17 cellular contexts compared by ENCODE assay signal in the genomic region with DNA sequence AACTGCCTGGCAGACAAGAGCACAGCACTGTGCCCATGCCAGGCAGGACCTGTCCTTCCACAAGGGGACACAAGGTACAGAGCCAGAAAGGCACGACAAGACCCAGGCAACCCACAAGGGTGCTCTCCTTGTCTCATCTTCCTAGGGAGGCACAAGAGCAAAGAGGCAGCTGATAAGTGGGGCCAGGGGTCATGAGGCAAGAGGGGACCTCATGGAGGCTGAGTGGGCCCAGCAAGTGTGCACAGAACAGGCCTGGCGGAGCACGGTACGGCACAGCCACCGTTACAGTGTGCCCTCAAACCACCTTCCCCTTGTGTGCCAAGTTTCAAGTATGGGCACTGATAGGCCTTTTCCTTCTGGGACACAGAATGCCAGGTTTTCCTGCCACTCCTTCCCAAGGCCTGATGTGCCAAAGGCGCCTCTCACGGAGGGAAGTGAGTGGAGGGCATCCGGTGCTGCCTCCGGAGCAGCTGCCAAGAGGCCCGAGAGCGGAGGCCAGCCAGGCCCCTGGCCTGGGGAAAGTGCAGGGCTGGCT.
DNase-seq lines count a peak whose midpoint lies in the region; ATAC-seq and TF ChIP-seq lines count a peak whose summit lies in the region.
"Had no signal": no experiment of that assay in that cellular context is flagged by ENCODE, and none has a peak within 500 bp of the region (broad histone marks: within the 10 kb centered on the region; RNA-seq: fewer than 3 reads in every experiment).

No MANE protein-coding gene starts in this region.

- DNase-seq in DND-41: no peak
- no peak for DNase-seq in caudate nucleus (lab: John Stamatoyannopoulos, UW)
- DNase-seq in hippocampal formation (lab: John Stamatoyannopoulos, UW): no peak
- DNase-seq in RPMI8226: no peak
- DNase-seq in activated CD8-positive, alpha-beta memory T cell treated with anti-CD3 and anti-CD28 coated beads, Interleukin-2, amount 10 ng/mL, durations not matched to agents 7 days and 5 days: no peak
- no peak for DNase-seq in DMS53 (lab: John Stamatoyannopoulos, UW)
- DNase-seq: activated naive CD4-positive, alpha-beta T cell treated with anti-CD3 and anti-CD28 coated beads, Interleukin-2, amount 10 ng/mL, durations not matched to agents 7 days and 5 days; C1 segment of cervical spinal cord; cerebellar nuclear complex; KBM-7; mesenchymal stem cell; NCI-H146; SHP77; stimulated activated CD4-positive, alpha-beta T cell treated with anti-CD3 and anti-CD28 coated beads, Interleukin-15, amount 100 ng/mL, for 24 hours had no signal

- H3K36me3 Mint-ChIP-seq in activated CD8-positive, alpha-beta memory T cell treated with anti-CD3 and anti-CD28 coated beads, Interleukin-2, amount 10 ng/mL, durations not matched to agents 7 days and 5 days: peaks cover 5% of the 10 kb centered on the region

- H3K9ac ChIP-seq in DND-41 (ENCODE audit: low read depth, low read length) (no peak overlapping the region), subcutaneous abdominal adipose tissue (ENCODE audit: low read length in 5 of 5) (peak overlapping the region in 1 of 5 donors; percentile 12)

- H3K4me1 Mint-ChIP-seq in activated CD8-positive, alpha-beta memory T cell treated with anti-CD3 and anti-CD28 coated beads, Interleukin-2, amount 10 ng/mL, durations not matched to agents 7 days and 5 days: peaks cover 43% of the 10 kb centered on the region

- H3K27ac ChIP-seq in DND-41 (ENCODE audit: low read length) (peak overlapping the region; percentile 58), caudate nucleus (ENCODE audit: low read depth, low read length) (peak overlapping the region; percentile 46), layer of hippocampus (ENCODE audit: low read depth, low read length) (peak overlapping the region; percentile 73), subcutaneous abdominal adipose tissue (ENCODE audit: low read depth, low read length) (peak overlapping the region; percentile 45)

- H3K27me3 Mint-ChIP-seq in activated CD8-positive, alpha-beta memory T cell treated with anti-CD3 and anti-CD28 coated beads, Interleukin-2, amount 10 ng/mL, durations not matched to agents 7 days and 5 days: no peaks in the 10 kb centered on the region
- H3K27me3 Mint-ChIP-seq: activated naive CD4-positive, alpha-beta T cell treated with anti-CD3 and anti-CD28 coated beads, Interleukin-2, amount 10 ng/mL, durations not matched to agents 7 days and 5 days had no signal

- H3K27me3 ChIP-seq in DND-41 (ENCODE audit: insufficient read depth, low read length, poor library complexity): no peaks in the 10 kb centered on the region
- H3K27me3 ChIP-seq in layer of hippocampus (ENCODE audit: control insufficient read depth, insufficient read depth, low read length): no peaks in the 10 kb centered on the region
- no peaks in the 10 kb centered on the region for H3K27me3 ChIP-seq in subcutaneous abdominal adipose tissue (ENCODE audit: control insufficient read depth in 5 of 5, insufficient read depth in 4 of 5, low read length in 5 of 5)

- H3K9me3 Mint-ChIP-seq in activated CD8-positive, alpha-beta memory T cell treated with anti-CD3 and anti-CD28 coated beads, Interleukin-2, amount 10 ng/mL, durations not matched to agents 7 days and 5 days (ENCODE audit: low read depth): no peaks in the 10 kb centered on the region
- H3K9me3 Mint-ChIP-seq: activated naive CD4-positive, alpha-beta T cell treated with anti-CD3 and anti-CD28 coated beads, Interleukin-2, amount 10 ng/mL, durations not matched to agents 7 days and 5 days; GM23338 had no signal

- no peak for TF ChIP-seq CTCF in DND-41 (IDR thresholded peaks at IDR 0.05; ENCODE audit: borderline replicate concordance, extremely low read depth, low read length, poor library complexity, severe bottlenecking)

- H2AFZ ChIP-seq in DND-41 (ENCODE audit: low read depth, low read length): no peak overlapping the region
- H2AFZ ChIP-seq: GM23338 had no signal

- CTCF ChIA-PET in activated CD8-positive, alpha-beta memory T cell treated with anti-CD3 and anti-CD28 coated beads, Interleukin-2, amount 10 ng/mL, durations not matched to agents 7 days and 5 days (lab: Charles Lee): interaction anchor here (1.3 kb wide), 1 partner anchor 72 kb away, joined by 3 read pairs; no protein-coding TSS in a partner anchor

- H3K27ac Mint-ChIP-seq in activated CD8-positive, alpha-beta memory T cell treated with anti-CD3 and anti-CD28 coated beads, Interleukin-2, amount 10 ng/mL, durations not matched to agents 7 days and 5 days: no peak overlapping the region
- H3K27ac Mint-ChIP-seq: activated naive CD4-positive, alpha-beta T cell treated with anti-CD3 and anti-CD28 coated beads, Interleukin-2, amount 10 ng/mL, durations not matched to agents 7 days and 5 days had no signal

- no peak overlapping the region for H3K4me2 ChIP-seq in DND-41 (ENCODE audit: insufficient read depth, low read length)
- H3K4me2 ChIP-seq: GM23338 had no signal

- H3K4me1 ChIP-seq in DND-41 (ENCODE audit: insufficient read depth, low read length) (peaks cover 6% of the 10 kb centered on the region), subcutaneous abdominal adipose tissue (ENCODE audit: control insufficient read depth in 5 of 5, insufficient read depth in 5 of 5, low read length in 5 of 5) (peaks cover 27 to 70% (median 69%) of the 10 kb centered on the region in 5 donors)

- H3K79me2 ChIP-seq in DND-41 (ENCODE audit: insufficient read depth, low read length): peaks cover 100% of the 10 kb centered on the region

- H3K36me3 ChIP-seq in DND-41 (ENCODE audit: insufficient read depth, low read length) (peaks cover 98% of the 10 kb centered on the region), subcutaneous abdominal adipose tissue (ENCODE audit: control insufficient read depth in 5 of 5, insufficient read depth in 5 of 5, low read length in 5 of 5) (peaks cover 0 to 46% (median 3%) of the 10 kb centered on the region in 5 donors)

- H3K4me3 Mint-ChIP-seq in activated CD8-positive, alpha-beta memory T cell treated with anti-CD3 and anti-CD28 coated beads, Interleukin-2, amount 10 ng/mL, durations not matched to agents 7 days and 5 days: no peak overlapping the region
- H3K4me3 Mint-ChIP-seq: activated naive CD4-positive, alpha-beta T cell treated with anti-CD3 and anti-CD28 coated beads, Interleukin-2, amount 10 ng/mL, durations not matched to agents 7 days and 5 days; GM23338 had no signal

- H3K9me3 ChIP-seq in DND-41 (ENCODE audit: insufficient read depth, low read length, severe bottlenecking) (no peaks in the 10 kb centered on the region), subcutaneous abdominal adipose tissue (ENCODE audit: control insufficient read depth in 5 of 5, low read length in 5 of 5) (no peaks in the 10 kb centered on the region)

- H4K20me1 ChIP-seq in DND-41 (ENCODE audit: insufficient read depth, low read length): peaks cover 88% of the 10 kb centered on the region

- H3K4me3 ChIP-seq in DND-41 (ENCODE audit: low read depth in 1 of 2, low read length in 2 of 2): no peak overlapping the region
- H3K4me3 ChIP-seq in subcutaneous abdominal adipose tissue (ENCODE audit: low read depth in 1 of 5, low read length in 5 of 5): no peak overlapping the region
- H3K4me3 ChIP-seq: GM23338 had no signal

- no peak for ATAC-seq in DND-41 (ENCODE audit: insufficient read depth, low read depth)
- no peak for ATAC-seq in activated CD8-positive, alpha-beta memory T cell treated with anti-CD3 and anti-CD28 coated beads, Interleukin-2, amount 10 ng/mL, durations not matched to agents 7 days and 5 days
- ATAC-seq: GM23338 had no signal
